Comparison of ENCODE assay signal across 8 cellular contexts in the genomic region with DNA sequence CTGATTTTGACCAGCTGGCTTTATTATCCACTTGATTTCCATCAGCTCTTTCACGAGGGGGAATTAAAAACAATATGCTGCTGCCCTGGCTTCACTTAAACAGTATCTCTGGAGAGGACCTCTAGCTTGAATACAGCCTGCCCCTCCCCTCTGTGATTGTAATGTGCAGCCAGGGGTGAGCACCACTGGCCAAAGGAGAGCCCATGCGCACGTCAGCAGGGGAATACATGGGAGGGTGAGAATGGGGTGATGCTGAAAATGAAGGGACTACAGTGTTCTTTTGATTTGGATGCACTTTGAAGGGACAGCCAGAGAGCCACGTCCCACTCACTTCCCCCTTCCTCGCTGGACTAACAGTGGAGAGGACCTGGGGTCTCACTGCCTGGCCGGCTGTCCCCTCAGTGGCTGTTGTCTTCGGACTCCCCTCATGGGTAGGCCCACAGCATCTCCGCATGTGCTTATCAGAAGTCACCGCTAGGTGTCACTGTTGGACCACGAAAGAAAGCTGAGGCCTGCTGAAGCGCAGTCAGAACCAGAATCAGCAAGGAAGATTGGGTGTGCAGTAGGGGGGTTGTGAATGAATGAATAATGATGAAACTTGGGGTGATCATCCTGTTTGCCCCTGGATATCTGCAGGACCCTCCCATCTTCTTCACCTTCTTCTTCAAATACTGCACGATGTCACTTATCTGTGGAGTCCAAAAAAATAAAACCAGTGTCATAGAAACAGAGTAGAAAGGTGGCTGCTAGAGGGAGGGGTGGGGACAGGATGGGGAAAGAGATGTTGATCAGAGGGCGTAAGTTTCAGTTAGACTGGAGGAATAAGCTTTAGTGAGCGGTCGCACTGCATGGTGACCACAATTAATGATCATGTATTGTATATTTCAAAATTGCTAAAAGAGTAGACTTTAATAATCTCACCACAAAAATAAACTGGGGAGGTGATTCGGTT. TPM values are rescaled to one million over a fixed set of nuclear protein-coding genes. Genes with fewer than 3 reads are reported as not detected.
DNase-seq lines count a peak whose midpoint lies in the region; ATAC-seq, FAIRE-seq and TF ChIP-seq lines count a peak whose summit lies in the region.

No MANE protein-coding gene starts in this region.

- H3K27ac Mint-ChIP-seq in CD14-positive monocyte (peak overlapping the region in 6 of 7 donors; percentile 65 to 86 (median 80)), natural killer cell (no peak overlapping the region)

- H3K4me3 ChIP-seq in esophagus muscularis mucosa, result no peak overlapping the region

- no peaks in the 10 kb centered on the region for H3K27me3 ChIP-seq in esophagus muscularis mucosa

- FAIRE-seq in GM19239 (lab: Jason Lieb, UNC), result peak; percentile 95

- TF ChIP-seq CTCF in CD14-positive monocyte (IDR thresholded peaks at IDR 0.05) (peak; percentile 51), esophagus muscularis mucosa (IDR thresholded peaks at IDR 0.05) (peak; percentile 63 to 80 (median 73)), natural killer cell (IDR thresholded peaks at IDR 0.05) (peak; percentile 29)

- H3K9me3 ChIP-seq in esophagus muscularis mucosa, result no peaks in the 10 kb centered on the region

- ATAC-seq in HG03521 (IDR thresholded peaks at IDR 0.05; ENCODE audit: unreplicated experiment) (peak; percentile 80), natural killer cell (peak; percentile 77 to 93 (median 78))

- 28% methylated on average over 16 of the region's 16 CpGs for WGBS in esophagus muscularis mucosa

- H3K36me3 ChIP-seq in esophagus muscularis mucosa, result no peaks in the 10 kb centered on the region

- peaks cover 6% of the 10 kb centered on the region for H3K4me1 Mint-ChIP-seq in CD14-positive monocyte
- H3K4me1 Mint-ChIP-seq in natural killer cell, result peaks cover 0 to 7% of the 10 kb centered on the region in 2 donors

- H3K4me3 Mint-ChIP-seq in CD14-positive monocyte (no peak overlapping the region), natural killer cell (no peak overlapping the region)

- no peak overlapping the region for H3K27ac ChIP-seq in esophagus muscularis mucosa (replicated peaks in 1 of 4)

- peaks cover 0 to 14% (median 9%) of the 10 kb centered on the region in 4 donors for H3K4me1 ChIP-seq in esophagus muscularis mucosa

- intact Hi-C loops in CD14-positive monocyte (cut with micrococcal nuclease) (loop anchor here (2.0 to 10.0 kb wide), 6 partner anchors 425 to 1565 kb away; a partner anchor contains a TSS), esophagus muscularis mucosa (cut with DNase I) (loop anchor here (2.0 to 10.0 kb wide), 5 partner anchors 447 to 947 kb away; no protein-coding TSS in a partner anchor), natural killer cell (cut with micrococcal nuclease) (loop anchor here (1.0 to 5.0 kb wide), 4 partner anchors 428 to 948 kb away; no protein-coding TSS in a partner anchor)

- peak; percentile 51 for DNase-seq in CD14-positive monocyte (ENCODE audit: low spot score)
- DNase-seq in GM19239 (ENCODE audit: insufficient read length, low spot score), result peak; percentile 36
- DNase-seq in NOMO-1 treated with dmso at 0.1 percent for 144 hours (lab: John Stamatoyannopoulos, UW; ENCODE audit: unreplicated experiment), result peak; percentile 25
- DNase-seq in activated T-cell treated with anti-CD3 and anti-CD28 coated beads for 4 hours, result peak; percentile 55
- DNase-seq in esophagus muscularis mucosa (ENCODE audit: extremely low spot score), result peak; percentile 92
- DNase-seq in natural killer cell, result peak; percentile 59
- peak in 5 of 6 experiments; percentile 48 to 83 (median 68) for DNase-seq in stimulated activated naive CD4-positive, alpha-beta T cell (lab: John Stamatoyannopoulos, UW)

- H3K27me3 Mint-ChIP-seq in CD14-positive monocyte (ENCODE audit: low read depth in 3 of 3), result peaks cover 0 to 8% (median 5%) of the 10 kb centered on the region in 3 donors
- peaks cover 0 to 11% of the 10 kb centered on the region in 2 donors for H3K27me3 Mint-ChIP-seq in natural killer cell (ENCODE audit: low read depth in 2 of 2)

- no peak for TF ChIP-seq POLR2A in esophagus muscularis mucosa (IDR thresholded peaks at IDR 0.05; ENCODE audit: low read depth)

- peaks cover 2 to 11% of the 10 kb centered on the region in 2 donors for H3K36me3 Mint-ChIP-seq in CD14-positive monocyte
- H3K36me3 Mint-ChIP-seq in natural killer cell, result no peaks in the 10 kb centered on the region

- TF ChIP-seq EP300 in esophagus muscularis mucosa (IDR thresholded peaks at IDR 0.05), result no peak

- peaks cover 0 to 2% (median 0%) of the 10 kb centered on the region in 7 donors for H3K9me3 Mint-ChIP-seq in CD14-positive monocyte
- H3K9me3 Mint-ChIP-seq in natural killer cell, result no peaks in the 10 kb centered on the region

RNA-seq across cellular contexts. Expression of a gene that starts 32.8 kb away (rescaled TPM):
- polyA plus RNA-seq in CD14-positive monocyte, result 1 to 10 TPM; 1.3 to 1.9 TPM
- total RNA-seq in esophagus muscularis mucosa (1 to 10 TPM in 2 of 4 donors, under 1 TPM in 2; 0.42 to 1.8 (median 1.1) TPM), natural killer cell (under 1 TPM; 0.05 to 0.66 (median 0.23) TPM)

Comparison
In these comparisons a context has a peak if more than half of its experiments do, and no peak if none do; other contexts are left out.
1. DNase-seq: peak in every context shown above with its lines; median percentile 92 in esophagus muscularis mucosa; 68 in stimulated activated naive CD4-positive, alpha-beta T cell; 59 in natural killer cell; 55 in activated T-cell treated with anti-CD3 and anti-CD28 coated beads for 4 hours; 51 in CD14-positive monocyte; 36 in GM19239; 25 in NOMO-1 treated with dmso at 0.1 percent for 144 hours.
2. H3K27ac Mint-ChIP-seq: peak in CD14-positive monocyte (6 of 7); none in natural killer cell (0 of 2).
3. Peak in every context shown above with its lines, with median percentiles within 50 percentile points of each other: CTCF ChIP-seq.